Comparison of ENCODE assay signal across 8 cellular contexts in the genomic region with DNA sequence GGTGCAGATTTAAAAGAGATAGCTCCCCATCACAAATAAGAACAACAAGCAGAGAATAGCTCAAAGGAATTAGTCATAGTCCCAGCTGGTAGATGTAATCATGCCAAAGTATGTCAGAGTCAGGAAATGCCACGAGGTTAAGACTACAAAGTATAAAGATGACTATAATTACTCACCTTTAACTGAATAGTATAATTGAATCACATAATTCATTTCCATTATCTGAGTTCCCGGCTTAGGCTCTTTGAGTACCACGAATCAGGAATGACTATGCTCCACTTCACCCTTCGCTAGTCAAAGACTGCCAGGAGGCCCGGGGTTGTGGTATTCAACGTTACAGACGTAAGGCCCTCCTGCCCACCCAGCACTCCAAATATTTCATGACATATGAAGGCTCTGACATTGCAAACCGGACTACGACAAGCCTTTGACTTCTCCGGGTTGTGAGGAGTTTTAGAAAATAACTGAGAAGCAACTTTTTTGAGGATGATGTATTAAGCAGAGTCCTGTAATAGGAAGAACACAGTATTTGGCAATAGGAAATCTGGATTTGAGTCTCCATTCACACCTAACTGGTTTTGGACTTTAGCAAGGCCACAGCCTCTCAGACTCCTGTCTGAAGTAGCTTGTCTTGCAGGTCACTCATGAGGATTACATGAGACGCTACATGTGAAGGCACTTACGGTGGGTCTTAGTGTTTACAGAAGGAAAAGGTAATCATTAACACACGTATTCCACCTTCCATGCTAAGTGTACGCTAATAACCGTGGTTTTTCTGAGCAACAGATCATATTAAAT.
DNase-seq lines count a peak whose midpoint lies in the region; ATAC-seq and TF ChIP-seq lines count a peak whose summit lies in the region.

No MANE protein-coding gene starts in this region.

- no peaks in the 10 kb centered on the region for H3K9me3 Mint-ChIP-seq in effector memory CD8-positive, alpha-beta T cell

- H3K36me3 ChIP-seq in PC-3 (ENCODE audit: low read depth, low read length) = no peaks in the 10 kb centered on the region

- no peak overlapping the region for H3K4me3 ChIP-seq in PC-3 (ENCODE audit: low read length)

- ATAC-seq in PC-3 = peak; percentile 95
- peak; percentile 27 for ATAC-seq in effector memory CD8-positive, alpha-beta T cell (replicated peaks)
- ATAC-seq in GM21381 (IDR thresholded peaks at IDR 0.05; ENCODE audit: unreplicated experiment) = no peak

- TF ChIP-seq CTCF in PC-3 (conservative IDR thresholded peaks at IDR 0.05; ENCODE audit: low read depth, low read length) = no peak
- no peak for TF ChIP-seq CTCF in GM10248 (IDR thresholded peaks at IDR 0.05; ENCODE audit: control extremely low read depth, extremely low read depth, low read depth, missing control alignments)

- H3K9me2 ChIP-seq in PC-3 (replicated peaks; ENCODE audit: low read length) = no peaks in the 10 kb centered on the region

- no peaks in the 10 kb centered on the region for H4K20me1 ChIP-seq in PC-3 (ENCODE audit: low read length)

- peak overlapping the region; percentile 25 for H3K4me2 ChIP-seq in PC-3 (ENCODE audit: low read length)

- intact Hi-C loops in PC-3 (cut with micrococcal nuclease) = loop anchor here (2.0 kb wide), 2 partner anchors 55 to 63 kb away; no protein-coding TSS in a partner anchor

- no peaks in the 10 kb centered on the region for H3F3A ChIP-seq in PC-3 (ENCODE audit: low read length, unreplicated experiment)

- CTCF ChIA-PET in PC-3 (lab: Charles Lee) = no interaction called here
- CTCF ChIA-PET in GM10248 (lab: Yijun Ruan, JAX) = no interaction called here

- H3K4me1 Mint-ChIP-seq in effector memory CD8-positive, alpha-beta T cell (ENCODE audit: low read depth in 2 of 2) = peaks cover 25% of the 10 kb centered on the region in 2 donors

- no peaks in the 10 kb centered on the region for H3K79me2 ChIP-seq in PC-3 (ENCODE audit: low read length)

- no TSS peak for BruUV-seq in PC-3 (replicated peaks; lab: Mats Ljungman, UMichigan)

- POLR2A ChIA-PET in PC-3 (lab: Charles Lee; ENCODE audit: unreplicated experiment) (interaction anchor here (0.6 to 0.7 kb wide), 2 partner anchors 55 to 1206 kb away, joined by 3 to 7 read pairs; no protein-coding TSS in a partner anchor), GM10248 (lab: Yijun Ruan, JAX) (no interaction called here)

- no peaks in the 10 kb centered on the region for H3K27me3 ChIP-seq in PC-3 (ENCODE audit: low read length)

- H3K27me3 Mint-ChIP-seq in effector memory CD8-positive, alpha-beta T cell = no peaks in the 10 kb centered on the region

- no peaks in the 10 kb centered on the region for H3K9me3 ChIP-seq in PC-3 (ENCODE audit: low read length)

- no peak overlapping the region for H3K9ac ChIP-seq in PC-3 (ENCODE audit: low read length)

- DNase-seq in DMS53 treated with DMSO at 0.1 percent for 48 hours (lab: John Stamatoyannopoulos, UW; ENCODE audit: unreplicated experiment) = peak; percentile 46
- DNase-seq in PC-3 = peak; percentile 86
- DNase-seq in effector memory CD8-positive, alpha-beta T cell = no peak
- DNase-seq in renal cortical epithelial cell (ENCODE audit: low read depth) = peak; percentile 89
- DNase-seq in T-helper 9 cell = no peak
- no peak for DNase-seq in NCI-H2029 (lab: John Stamatoyannopoulos, UW)
- DNase-seq in GM10248 (ENCODE audit: extremely low spot score) = no peak

- H3K4me1 ChIP-seq in PC-3 (ENCODE audit: insufficient read depth, low read length) = peaks cover 22% of the 10 kb centered on the region

- no peak overlapping the region for H2AFZ ChIP-seq in PC-3 (ENCODE audit: low read length)

- peak overlapping the region; percentile 67 to 90 for H3K27ac Mint-ChIP-seq in effector memory CD8-positive, alpha-beta T cell

- peaks cover 4% of the 10 kb centered on the region for H3K36me3 Mint-ChIP-seq in effector memory CD8-positive, alpha-beta T cell (ENCODE audit: insufficient read depth)

- H3K27ac ChIP-seq in PC-3 (ENCODE audit: low read length) = peak overlapping the region; percentile 42

- H3K4me3 Mint-ChIP-seq in effector memory CD8-positive, alpha-beta T cell = peak overlapping the region; percentile 72 to 83

Comparison
In these comparisons a context has a peak if more than half of its experiments do, and no peak if none do; other contexts are left out.
1. DNase-seq: peak in DMS53 treated with DMSO at 0.1 percent for 48 hours (single experiment), PC-3 (single experiment) and renal cortical epithelial cell (single experiment); none in effector memory CD8-positive, alpha-beta T cell (0 of 3), T-helper 9 cell (single experiment), NCI-H2029 (single experiment) and GM10248 (single experiment).